Comparison of ENCODE assay signal across 11 cellular contexts in genomic region chr6:7488494-7488893, GRCh38.
"Had no signal": no experiment of that assay in that cellular context is flagged by ENCODE, and none has a peak within 500 bp of the region (broad histone marks: within the 10 kb centered on the region; RNA-seq: fewer than 3 reads in every experiment).

No MANE protein-coding gene starts in this region.

- FAIRE-seq: H1, H54 had no signal

- H3K4me2 ChIP-seq: GM23338 had no signal

- H3K27ac ChIP-seq: GM23248 had no signal

- DNase-seq: GM23248, GOT3, H7, H9, HCEC 1CT, HFFc6 had no signal

- H3K36me3 ChIP-seq: HAP-1 had no signal

- H3K9me3 ChIP-seq: HAP-1 had no signal

- ATAC-seq: GM23338, HCT116 had no signal

- H3K4me3 ChIP-seq: GM23248, GM23338, HAP-1 had no signal

- H3K9ac ChIP-seq: GM23248 had no signal

- H3K4me1 ChIP-seq: HAP-1 had no signal

- H2AFZ ChIP-seq: GM23248, GM23338 had no signal
